In the genomic region with DNA sequence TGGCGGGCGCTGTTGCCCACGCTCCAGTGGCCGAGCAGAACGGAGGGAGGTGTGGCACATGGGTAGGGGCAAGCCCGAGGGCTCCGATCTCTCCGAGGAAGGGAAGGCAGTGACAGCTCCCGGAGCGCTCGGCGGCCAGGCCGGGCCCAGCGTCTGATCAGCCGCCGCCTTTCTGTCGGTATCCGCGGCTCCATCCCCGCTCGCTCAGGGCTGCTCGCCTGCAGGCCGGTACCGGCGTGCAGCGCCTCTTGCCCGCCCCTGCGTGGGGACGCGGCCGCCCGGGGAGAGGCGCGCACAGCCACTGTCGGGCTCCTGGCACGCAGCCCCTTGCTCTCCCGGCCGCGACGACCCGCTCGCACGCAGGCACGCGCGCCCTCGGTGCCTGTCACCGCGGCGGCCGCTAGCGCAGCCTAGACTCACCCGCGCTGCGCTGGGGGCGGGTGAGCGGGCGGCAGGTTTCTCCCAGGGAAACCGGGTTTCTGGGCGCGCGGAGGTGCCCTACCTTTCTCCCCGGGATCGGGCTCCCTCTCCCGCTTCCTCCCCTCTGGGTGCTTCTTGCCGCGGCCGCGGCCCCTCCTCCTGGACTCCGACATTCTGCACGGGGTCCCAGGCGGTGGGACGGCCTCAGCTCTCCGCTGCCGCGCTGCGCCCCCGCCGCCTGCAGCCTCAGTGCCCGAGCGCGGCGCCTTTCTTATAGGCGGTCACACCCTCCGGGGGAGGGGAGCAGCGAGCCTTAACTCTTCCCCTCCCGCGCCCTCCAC, we compare ENCODE assay signal across 8 cellular contexts.
DNase-seq lines count a peak whose midpoint lies in the region; ATAC-seq and TF ChIP-seq lines count a peak whose summit lies in the region.

No MANE protein-coding gene starts in this region.

- DNase-seq in NCI-H1417 (lab: John Stamatoyannopoulos, UW), result peak; percentile 19 to 71 (median 68)
- DNase-seq in NCI-H1417 treated with DMSO at 0.1 percent for 48 hours (lab: John Stamatoyannopoulos, UW), result no peak
- no peak for DNase-seq in Panc1 (ENCODE audit: low read depth, low spot score)
- DNase-seq in epithelial cell of proximal tubule (ENCODE audit: low read depth), result no peak
- no peak for DNase-seq in naive B cell
- DNase-seq in T-helper 1 cell, result no peak

- no peaks in the 10 kb centered on the region for H3K9me3 Mint-ChIP-seq in naive B cell

- H3K27ac Mint-ChIP-seq in naive B cell, result no peak overlapping the region

- BruUV-seq in Panc1 (replicated peaks; lab: Mats Ljungman, UMichigan), result no TSS peak

- POLR2A ChIA-PET in Panc1 (lab: Charles Lee), result no interaction called here

- peaks cover 19 to 43% (median 41%) of the 10 kb centered on the region in 3 donors for H3K27me3 Mint-ChIP-seq in naive B cell

- H3K4me3 ChIP-seq in Panc1 (ENCODE audit: low read depth in 2 of 2, low read length in 2 of 2) (peak overlapping the region; percentile 34 to 37), epithelial cell of proximal tubule (ENCODE audit: low read depth, low read length) (peak overlapping the region; percentile 37)

- no peak overlapping the region for H3K27ac ChIP-seq in Panc1 (ENCODE audit: low read length)

- CTCF ChIA-PET in Panc1 (lab: Charles Lee), result no interaction called here

- peaks cover 0 to 8% (median 4%) of the 10 kb centered on the region in 3 donors for H3K4me1 Mint-ChIP-seq in naive B cell

- intact Hi-C loops in Panc1 (cut with micrococcal nuclease; ENCODE audit: unreplicated experiment), result no loop called here

- H3K4me3 Mint-ChIP-seq in naive B cell, result peak overlapping the region in 7 of 8 donors; percentile 59 to 83 (median 69)

- no peaks in the 10 kb centered on the region for H3K27me3 ChIP-seq in Panc1 (ENCODE audit: control insufficient read depth, insufficient read depth, low read length)

- H3K4me1 ChIP-seq in Panc1 (ENCODE audit: control insufficient read depth, insufficient read depth, low read length), result peaks cover 10% of the 10 kb centered on the region

- no peaks in the 10 kb centered on the region for H3K9me3 ChIP-seq in Panc1 (ENCODE audit: control insufficient read depth, insufficient read depth, low read depth, low read length)

- ATAC-seq in Panc1 (peak; percentile 69), naive B cell (ENCODE audit: low read depth in 2 of 2) (peak; percentile 72 to 73), GM21381 (IDR thresholded peaks at IDR 0.05; ENCODE audit: unreplicated experiment) (no peak), HG02642 (IDR thresholded peaks at IDR 0.05; ENCODE audit: poor library complexity, unreplicated experiment) (no peak)

- H3K36me3 ChIP-seq in Panc1 (ENCODE audit: control insufficient read depth, insufficient read depth, low read length), result no peaks in the 10 kb centered on the region

- H3K36me3 Mint-ChIP-seq in naive B cell, result no peaks in the 10 kb centered on the region

- TF ChIP-seq CTCF in Panc1 (IDR thresholded peaks at IDR 0.05) (no peak), epithelial cell of proximal tubule (conservative IDR thresholded peaks at IDR 0.05; ENCODE audit: low read depth, low read length) (no peak)

- in situ Hi-C loops in Panc1 (cut with HindIII; ENCODE audit: low pct_unique_long_range_greater_than_20kb, low sequenced_read_pairs), result no loop called here

Comparison
In these comparisons a context has a peak if more than half of its experiments do, and no peak if none do; other contexts are left out.
1. DNase-seq: peak in NCI-H1417 (3 of 3); none in NCI-H1417 treated with DMSO at 0.1 percent for 48 hours (single experiment), Panc1 (single experiment), epithelial cell of proximal tubule (single experiment), naive B cell (single experiment) and T-helper 1 cell (0 of 5).
2. ATAC-seq: peak in Panc1 (single experiment) and naive B cell (2 of 2); none in GM21381 (single experiment) and HG02642 (single experiment).